Comparison of ENCODE assay signal across 24 cellular contexts in the genomic region with DNA sequence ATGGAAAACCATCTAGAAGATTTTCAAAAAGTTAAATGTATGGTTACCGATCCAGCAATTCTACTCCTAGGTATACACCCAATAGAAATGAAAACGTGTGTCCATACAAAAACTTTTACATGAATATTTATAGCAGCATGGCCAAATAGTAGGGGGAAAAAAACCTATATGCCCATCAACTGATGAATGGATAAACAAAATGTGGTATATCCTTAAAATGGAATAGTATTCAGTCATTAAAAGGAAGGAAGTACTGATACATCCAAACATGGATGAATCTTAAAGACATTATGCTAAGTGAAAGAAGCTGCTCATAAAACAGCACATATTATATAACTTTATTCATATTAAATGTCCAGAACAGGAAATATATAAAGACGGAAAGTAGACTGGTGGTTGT.
"Had no signal": no experiment of that assay in that cellular context is flagged by ENCODE, and none has a peak within 500 bp of the region (broad histone marks: within the 10 kb centered on the region; RNA-seq: fewer than 3 reads in every experiment).

No MANE protein-coding gene starts in this region.

- H3K27me3 ChIP-seq: colonic mucosa, dorsolateral prefrontal cortex, gastrocnemius medialis had no signal

- H3K4me3 ChIP-seq: colonic mucosa, coronary artery, dorsolateral prefrontal cortex, esophagus muscularis mucosa, esophagus squamous epithelium, gastrocnemius medialis, gastroesophageal sphincter, heart left ventricle, heart right ventricle had no signal

- H3K9me3 ChIP-seq: colonic mucosa, gastrocnemius medialis had no signal

- H3K4me1 ChIP-seq: colonic mucosa, esophagus muscularis mucosa, esophagus squamous epithelium, foreskin keratinocyte, gastrocnemius medialis, gastroesophageal sphincter, heart left ventricle, heart right ventricle had no signal

- H3K36me3 ChIP-seq: colonic mucosa, esophagus muscularis mucosa, esophagus squamous epithelium, gastrocnemius medialis, gastroesophageal sphincter, heart left ventricle, heart right ventricle had no signal

- H3K27ac ChIP-seq: colonic mucosa, coronary artery, dorsolateral prefrontal cortex, epithelial cell of prostate, esophagus muscularis mucosa, esophagus squamous epithelium, foreskin keratinocyte, gastrocnemius medialis, gastroesophageal sphincter, heart left ventricle, heart right ventricle had no signal

- ATAC-seq: effector memory CD8-positive, alpha-beta T cell; esophagus mucosa; foreskin keratinocyte; gastrocnemius medialis; gastroesophageal sphincter; heart left ventricle; heart right ventricle had no signal

- DNase-seq: colonic mucosa; cortex of kidney; dermis blood vessel endothelial cell; dorsolateral prefrontal cortex; effector CD4-positive, alpha-beta T cell; effector CD8-positive, alpha-beta T cell; effector memory CD4-positive, alpha-beta T cell; effector memory CD8-positive, alpha-beta T cell; endodermal cell; erythroblast; esophagus squamous epithelium; foreskin fibroblast; foreskin keratinocyte; foreskin melanocyte; gastrocnemius medialis; glutamatergic neuron; head of caudate nucleus; heart left ventricle; heart right ventricle had no signal
